In genomic region chr10:37263304-37263703, GRCh38 we compare ENCODE assay signal across 26 cellular contexts.
DNase-seq lines count a peak whose midpoint lies in the region; TF ChIP-seq lines count a peak whose summit lies in the region.
"Had no signal": no experiment of that assay in that cellular context is flagged by ENCODE, and none has a peak within 500 bp of the region (broad histone marks: within the 10 kb centered on the region; RNA-seq: fewer than 3 reads in every experiment).

No MANE protein-coding gene starts in this region.

- H3K4me1 Mint-ChIP-seq in glutamatergic neuron (ENCODE audit: low read depth, unreplicated experiment), result no peaks in the 10 kb centered on the region
- no peaks in the 10 kb centered on the region for H3K4me1 Mint-ChIP-seq in progenitor cell of endocrine pancreas (ENCODE audit: low read depth)
- H3K4me1 Mint-ChIP-seq: activated naive CD4-positive, alpha-beta T cell treated with anti-CD3 and anti-CD28 coated beads, Interleukin-2, amount 10 ng/mL, durations not matched to agents 7 days and 5 days; mesothelial cell of epicardium; natural killer cell; stimulated activated memory B cell treated with anti-CD40 and anti-IgM and Interleukin-4, amounts not matched to agents 10 μg/mL and 1 μg/mL and 100 μg/mL, for 72 hours had no signal

- H3K9me2 ChIP-seq in Karpas-422 (replicated peaks; ENCODE audit: insufficient read depth, low read length), result no peaks in the 10 kb centered on the region

- no peaks in the 10 kb centered on the region for H3K36me3 Mint-ChIP-seq in glutamatergic neuron (ENCODE audit: unreplicated experiment)
- no peaks in the 10 kb centered on the region for H3K36me3 Mint-ChIP-seq in progenitor cell of endocrine pancreas (ENCODE audit: insufficient read depth)
- H3K36me3 Mint-ChIP-seq: activated naive CD4-positive, alpha-beta T cell treated with anti-CD3 and anti-CD28 coated beads, Interleukin-2, amount 10 ng/mL, durations not matched to agents 7 days and 5 days; mesothelial cell of epicardium; natural killer cell; stimulated activated memory B cell treated with anti-CD40 and anti-IgM and Interleukin-4, amounts not matched to agents 10 μg/mL and 1 μg/mL and 100 μg/mL, for 72 hours had no signal

- H3K4me3 Mint-ChIP-seq in glutamatergic neuron (ENCODE audit: unreplicated experiment), result no peak overlapping the region
- no peak overlapping the region for H3K4me3 Mint-ChIP-seq in progenitor cell of endocrine pancreas (ENCODE audit: low read depth)
- H3K4me3 Mint-ChIP-seq: activated naive CD4-positive, alpha-beta T cell treated with anti-CD3 and anti-CD28 coated beads, Interleukin-2, amount 10 ng/mL, durations not matched to agents 7 days and 5 days; mesothelial cell of epicardium; natural killer cell; stimulated activated memory B cell treated with anti-CD40 and anti-IgM and Interleukin-4, amounts not matched to agents 10 μg/mL and 1 μg/mL and 100 μg/mL, for 72 hours had no signal

- H3K27me3 Mint-ChIP-seq in glutamatergic neuron (ENCODE audit: unreplicated experiment) (no peaks in the 10 kb centered on the region), progenitor cell of endocrine pancreas (no peaks in the 10 kb centered on the region)
- H3K27me3 Mint-ChIP-seq: activated naive CD4-positive, alpha-beta T cell treated with anti-CD3 and anti-CD28 coated beads, Interleukin-2, amount 10 ng/mL, durations not matched to agents 7 days and 5 days; stimulated activated memory B cell treated with anti-CD40 and anti-IgM and Interleukin-4, amounts not matched to agents 10 μg/mL and 1 μg/mL and 100 μg/mL, for 72 hours had no signal

- no peak overlapping the region for H2AFZ ChIP-seq in Karpas-422 (ENCODE audit: low read length)

- H3K9me3 ChIP-seq in Karpas-422 (ENCODE audit: low read length) (no peaks in the 10 kb centered on the region), Peyer's patch (no peaks in the 10 kb centered on the region)
- H3K9me3 ChIP-seq: BLaER1 treated with 17β-estradiol and CSF1 and Interleukin-3, amounts not matched to agents 10 nM and 100 nM; colonic mucosa; gastroesophageal sphincter had no signal

- DNase-seq in NCI-H82 (lab: John Stamatoyannopoulos, UW), result peak; percentile 30
- no peak for DNase-seq in NCI-H82 treated with DMSO at 0.1 percent for 48 hours (lab: John Stamatoyannopoulos, UW; ENCODE audit: unreplicated experiment)
- DNase-seq in Karpas-422, result peak; percentile 57
- peak; percentile 56 for DNase-seq in RKO (ENCODE audit: low spot score)
- no peak for DNase-seq in glutamatergic neuron
- DNase-seq in Peyer's patch, result no peak
- no peak for DNase-seq in progenitor cell of endocrine pancreas (ENCODE audit: low spot score, unreplicated experiment)
- no peak for DNase-seq in effector CD4-positive, alpha-beta T cell
- DNase-seq: activated CD4-positive, alpha-beta T cell treated with anti-CD3 and anti-CD28 coated beads, Interleukin-2, amount 50 U/mL, for 1 hour; activated naive CD4-positive, alpha-beta T cell treated with anti-CD3 and anti-CD28 coated beads, Interleukin-2, amount 10 ng/mL, durations not matched to agents 7 days and 5 days; amniotic stem cell; colonic mucosa; IMR-90; left ventricle myocardium superior; natural killer cell; NCI-H146; NCI-H526 treated with DMSO at 0.1 percent for 48 hours; retina; spleen; stimulated activated CD4-positive, alpha-beta T cell treated with anti-CD3 and anti-CD28 coated beads, Interleukin-4, amount 100 ng/mL, for 1 hour; T-helper 9 cell had no signal

- H3K27me3 ChIP-seq in Karpas-422 (ENCODE audit: low read length) (no peaks in the 10 kb centered on the region), Peyer's patch (no peaks in the 10 kb centered on the region)
- H3K27me3 ChIP-seq: BLaER1 treated with 17β-estradiol and CSF1 and Interleukin-3, amounts not matched to agents 10 nM and 100 nM; colonic mucosa; gastroesophageal sphincter; spleen had no signal

- no peaks in the 10 kb centered on the region for H4K20me1 ChIP-seq in Karpas-422 (ENCODE audit: insufficient read depth, low read depth, low read length)
- H4K20me1 ChIP-seq: BLaER1 treated with 17β-estradiol and CSF1 and Interleukin-3, amounts not matched to agents 10 nM and 100 nM had no signal

- no peak for TF ChIP-seq POLR2A in Peyer's patch (IDR thresholded peaks at IDR 0.05)

- H3K27ac Mint-ChIP-seq in glutamatergic neuron (ENCODE audit: unreplicated experiment) (no peak overlapping the region), progenitor cell of endocrine pancreas (no peak overlapping the region)
- H3K27ac Mint-ChIP-seq: activated naive CD4-positive, alpha-beta T cell treated with anti-CD3 and anti-CD28 coated beads, Interleukin-2, amount 10 ng/mL, durations not matched to agents 7 days and 5 days; mesothelial cell of epicardium; natural killer cell; stimulated activated memory B cell treated with anti-CD40 and anti-IgM and Interleukin-4, amounts not matched to agents 10 μg/mL and 1 μg/mL and 100 μg/mL, for 72 hours had no signal

- H3K9ac ChIP-seq in Karpas-422 (ENCODE audit: low read length), result no peak overlapping the region
- H3K9ac ChIP-seq: BLaER1 treated with 17β-estradiol and CSF1 and Interleukin-3, amounts not matched to agents 10 nM and 100 nM had no signal

- no peaks in the 10 kb centered on the region for H3K79me2 ChIP-seq in Karpas-422 (ENCODE audit: low read length)

- TF ChIP-seq CTCF in glutamatergic neuron (IDR thresholded peaks at IDR 0.05; ENCODE audit: partially characterized antibody, unreplicated experiment) (peak; percentile 10), Peyer's patch (IDR thresholded peaks at IDR 0.05) (no peak), progenitor cell of endocrine pancreas (IDR thresholded peaks at IDR 0.05; ENCODE audit: unreplicated experiment) (no peak)

- H3K36me3 ChIP-seq in Karpas-422 (ENCODE audit: insufficient read depth, low read length), result no peaks in the 10 kb centered on the region
- H3K36me3 ChIP-seq in Peyer's patch, result no peaks in the 10 kb centered on the region
- H3K36me3 ChIP-seq: BLaER1 treated with 17β-estradiol and CSF1 and Interleukin-3, amounts not matched to agents 10 nM and 100 nM; colonic mucosa; gastroesophageal sphincter; spleen had no signal

- H3K4me3 ChIP-seq in Karpas-422 (ENCODE audit: low read length), result no peak overlapping the region
- H3K4me3 ChIP-seq in Peyer's patch, result no peak overlapping the region
- H3K4me3 ChIP-seq: BLaER1 treated with 17β-estradiol and CSF1 and Interleukin-3, amounts not matched to agents 10 nM and 100 nM; colonic mucosa; gastroesophageal sphincter; SK-N-MC; spleen had no signal

- H3K9me3 Mint-ChIP-seq in glutamatergic neuron (ENCODE audit: unreplicated experiment) (peaks cover 2% of the 10 kb centered on the region), progenitor cell of endocrine pancreas (ENCODE audit: low read depth) (peaks cover 46% of the 10 kb centered on the region)

- H3K4me1 ChIP-seq in Karpas-422 (ENCODE audit: low read length) (no peaks in the 10 kb centered on the region), Peyer's patch (no peaks in the 10 kb centered on the region)
- H3K4me1 ChIP-seq: BLaER1 treated with 17β-estradiol and CSF1 and Interleukin-3, amounts not matched to agents 10 nM and 100 nM; colonic mucosa; gastroesophageal sphincter; spleen had no signal

- H3K27ac ChIP-seq in Karpas-422 (ENCODE audit: low read length) (no peak overlapping the region), Peyer's patch (no peak overlapping the region)
- H3K27ac ChIP-seq: BLaER1 treated with 17β-estradiol and CSF1 and Interleukin-3, amounts not matched to agents 10 nM and 100 nM; colonic mucosa; gastroesophageal sphincter; SK-N-MC; spleen had no signal

- no peak overlapping the region for H3K4me2 ChIP-seq in Karpas-422 (ENCODE audit: low read depth, low read length, poor library complexity, severe bottlenecking)
- H3K4me2 ChIP-seq: BLaER1 treated with 17β-estradiol and CSF1 and Interleukin-3, amounts not matched to agents 10 nM and 100 nM had no signal

Comparison
In these comparisons a context has a peak if more than half of its experiments do, and no peak if none do; other contexts are left out.
1. DNase-seq: peak in NCI-H82 (single experiment), Karpas-422 (single experiment) and RKO (single experiment); none in NCI-H82 treated with DMSO at 0.1 percent for 48 hours (single experiment), glutamatergic neuron (single experiment), Peyer's patch (0 of 3), progenitor cell of endocrine pancreas (single experiment) and effector CD4-positive, alpha-beta T cell (single experiment).